In the genomic region with DNA sequence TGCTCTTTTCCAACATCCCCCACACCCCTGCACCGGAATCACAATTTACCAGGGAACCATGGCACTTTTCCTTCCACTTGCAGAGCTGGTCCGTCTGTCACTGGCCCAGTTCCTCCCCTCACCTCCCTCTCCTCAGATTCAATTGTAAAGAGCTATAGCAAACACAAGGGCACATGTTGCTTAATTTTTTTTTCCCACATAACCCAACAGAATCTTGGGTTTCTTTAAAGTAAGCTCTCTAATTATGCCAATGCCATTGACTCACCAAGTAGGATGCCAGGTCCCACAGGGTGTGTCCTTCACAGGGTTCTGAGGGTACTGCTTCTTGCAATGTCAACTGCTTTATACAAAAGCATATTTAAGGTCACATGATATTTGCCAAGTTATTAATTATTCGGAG, we compare ENCODE assay signal across 22 cellular contexts.
"Had no signal": no experiment of that assay in that cellular context is flagged by ENCODE, and none has a peak within 500 bp of the region (broad histone marks: within the 10 kb centered on the region; RNA-seq: fewer than 3 reads in every experiment).

No MANE protein-coding gene starts in this region.

- H3K4me3 ChIP-seq: ascending aorta, body of pancreas had no signal

- H3K27ac ChIP-seq: ascending aorta, body of pancreas had no signal

- DNase-seq: activated B cell treated with CpG ODN at 0.5 μM for 24 hours; activated CD4-positive, alpha-beta T cell treated with anti-CD3 and anti-CD28 coated beads for 1 hour; activated CD4-positive, alpha-beta T cell treated with anti-CD3 and anti-CD28 coated beads, Interleukin-2, amount 10 ng/mL, durations not matched to agents 24 days and 14 days; activated CD4-positive, alpha-beta T cell treated with anti-CD3 and anti-CD28 coated beads, Interleukin-2, amount 50 U/mL, for 48 hours; activated CD8-positive, alpha-beta memory T cell treated with anti-CD3 and anti-CD28 coated beads, Interleukin-2, amount 10 ng/mL, durations not matched to agents 7 days and 5 days; activated effector memory CD4-positive, alpha-beta T cell treated with Interleukin-2 at 50 U/mL for 16 hours; activated naive CD4-positive, alpha-beta T cell; activated T-cell treated with anti-CD3 and anti-CD28 coated beads, Interleukin-2, amount 50 U/mL, for 24 hours; amniotic stem cell; central memory CD4-positive, alpha-beta T cell; NCI-H1105 treated with DMSO at 0.1 percent for 48 hours; NCI-H1436 treated with DMSO at 0.1 percent for 48 hours; NCI-H187; NCI-H2081; NCI-H2171; NCI-H226; NCI-H526; SIG-M5; T-helper 17 cell; T-helper 9 cell had no signal

- H3K27me3 ChIP-seq: ascending aorta, body of pancreas had no signal

- H3K9me3 ChIP-seq: ascending aorta, body of pancreas had no signal

- ATAC-seq: activated CD8-positive, alpha-beta memory T cell treated with anti-CD3 and anti-CD28 coated beads, Interleukin-2, amount 10 ng/mL, durations not matched to agents 7 days and 5 days; body of pancreas; T-helper 17 cell had no signal

- H3K36me3 ChIP-seq: ascending aorta had no signal

- H3K4me1 ChIP-seq: ascending aorta, body of pancreas had no signal
